ENCODE assay signal across 8 cellular contexts in the genomic region with DNA sequence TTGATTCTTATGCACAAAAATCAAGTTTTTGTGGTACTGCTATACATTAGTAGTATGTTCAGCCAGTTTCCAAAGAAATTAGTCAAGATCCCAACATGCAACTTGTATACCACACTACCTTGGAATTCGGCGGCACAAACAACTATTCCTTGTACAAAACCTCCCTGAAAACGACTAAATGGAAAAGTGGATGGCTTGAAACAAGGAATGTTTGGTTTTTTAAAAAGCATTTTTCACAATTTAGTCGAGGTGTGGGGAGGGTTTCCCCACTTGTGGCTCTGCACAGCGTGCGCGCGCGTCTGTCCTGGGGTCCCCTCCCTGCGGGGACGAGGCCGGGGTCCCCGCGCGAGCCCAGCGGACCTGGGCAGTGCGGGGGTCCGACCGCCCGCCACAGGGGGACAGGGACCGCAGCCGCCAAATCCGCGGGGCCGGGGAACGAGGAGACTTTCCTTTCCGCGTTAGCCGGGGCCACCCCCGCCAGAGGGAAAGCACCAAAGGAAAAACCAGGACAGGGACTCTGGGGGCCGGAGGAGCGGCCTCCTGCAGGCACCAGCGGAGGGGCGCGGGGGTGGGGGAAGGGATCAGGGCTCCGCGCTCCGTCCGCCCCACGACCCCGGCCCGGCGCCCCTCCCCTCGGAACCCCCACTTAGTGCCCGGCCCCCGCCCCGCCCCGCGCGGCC. TPM values are rescaled to one million over a fixed set of nuclear protein-coding genes. Genes with fewer than 3 reads are reported as not detected.
DNase-seq lines count a peak whose midpoint lies in the region; ATAC-seq, FAIRE-seq and TF ChIP-seq lines count a peak whose summit lies in the region.

No MANE protein-coding gene starts in this region.

- peak overlapping the region; percentile 64 for H3K4me3 ChIP-seq in AG04450 (ENCODE audit: low read depth, low read length)
- peak overlapping the region; percentile 75 for H3K4me3 ChIP-seq in SK-N-MC
- H3K4me3 ChIP-seq in esophagus (ENCODE audit: low read depth in 1 of 2, low read length in 2 of 2): peak overlapping the region; percentile 83 to 84

- CTCF ChIA-PET in AG04450 (lab: Charles Lee): no interaction called here

- peak overlapping the region; percentile 25 to 82 (median 54) for H3K4me3 Mint-ChIP-seq in naive B cell

- H3K4me1 ChIP-seq in esophagus (ENCODE audit: control insufficient read depth in 2 of 2, insufficient read depth in 2 of 2, low read length in 1 of 2): peaks cover 0 to 11% of the 10 kb centered on the region in 2 donors

- no peak for FAIRE-seq in H54 (lab: Jason Lieb, UNC)

- H3K9ac ChIP-seq in SK-N-MC (ENCODE audit: insufficient read length): peak overlapping the region; percentile 59

- ATAC-seq in GM18498 (IDR thresholded peaks at IDR 0.05; ENCODE audit: unreplicated experiment) (peak; percentile 17), HG02870 (IDR thresholded peaks at IDR 0.05; ENCODE audit: unreplicated experiment) (peak; percentile 17), naive B cell (ENCODE audit: low read depth in 2 of 2) (no peak)

- POLR2A ChIA-PET in AG04450 (lab: Yijun Ruan, JAX): interaction anchor here (0.9 to 1.4 kb wide), 2 partner anchors 17 to 69 kb away, joined by 3 to 6 read pairs; no protein-coding TSS in a partner anchor

- H3K27ac Mint-ChIP-seq in naive B cell: peak overlapping the region in 1 of 6 donors; percentile 70

- H3K27me3 Mint-ChIP-seq in naive B cell: peaks cover 18 to 30% (median 21%) of the 10 kb centered on the region in 3 donors

- no peaks in the 10 kb centered on the region for H3K9me3 Mint-ChIP-seq in naive B cell

- TF ChIP-seq POLR2A in H54 (IDR thresholded peaks at IDR 0.05; ENCODE audit: low read depth, low read length): no peak

- DNase-seq in AG04450 (ENCODE audit: low read depth, low spot score): no peak
- no peak for DNase-seq in SK-N-MC (ENCODE audit: low read depth, low spot score)
- DNase-seq in naive B cell: no peak
- DNase-seq in H54 (ENCODE audit: insufficient read length, low spot score): no peak
- no peak for DNase-seq in cortex of kidney (lab: John Stamatoyannopoulos, UW)

- WGBS in esophagus, 2 donors: 2 to 5% methylated on average over 33 to 50 of the region's 50 CpGs

- TF ChIP-seq CTCF in AG04450 (IDR thresholded peaks at IDR 0.05; ENCODE audit: low read depth, low read length): no peak; the same call in 1 of the 2 replicates

- H3K4me1 Mint-ChIP-seq in naive B cell: peaks cover 0 to 11% (median 7%) of the 10 kb centered on the region in 3 donors

- H3K27ac ChIP-seq in AG04450 (ENCODE audit: low read depth, low read length) (peak overlapping the region; percentile 31), SK-N-MC (no peak overlapping the region), esophagus (ENCODE audit: low read depth in 2 of 2, low read length in 1 of 2) (peak overlapping the region; percentile 66 to 92)

- H3K36me3 ChIP-seq in SK-N-MC (ENCODE audit: insufficient read depth, low read length) (no peaks in the 10 kb centered on the region), esophagus (ENCODE audit: control insufficient read depth in 2 of 2, insufficient read depth in 2 of 2, low read length in 1 of 2) (no peaks in the 10 kb centered on the region)

- H3K27me3 ChIP-seq in AG04450 (ENCODE audit: control insufficient read depth, insufficient read depth, low read length) (no peaks in the 10 kb centered on the region), esophagus (ENCODE audit: control insufficient read depth in 1 of 2, insufficient read depth in 2 of 2, low read length in 2 of 2) (no peaks in the 10 kb centered on the region)

- H3K9me3 ChIP-seq in AG04450 (ENCODE audit: control insufficient read depth, insufficient read depth, low read length) (no peaks in the 10 kb centered on the region), SK-N-MC (ENCODE audit: low read depth, low read length) (no peaks in the 10 kb centered on the region), esophagus (ENCODE audit: control insufficient read depth in 2 of 2, insufficient read depth in 1 of 2, low read depth in 1 of 2, low read length in 1 of 2) (no peaks in the 10 kb centered on the region)

- H3K36me3 Mint-ChIP-seq in naive B cell: no peaks in the 10 kb centered on the region

RNA-seq across cellular contexts. Expression of gene SOCS6, which starts 0.5 kb away (rescaled TPM):
- polyA plus RNA-seq in AG04450 (2011; rRNA removed) (21.6 and 26.7 TPM in 2 replicates), esophagus (10 to 100 TPM in 1 of 2 donors, 1 to 10 TPM in 1; 6.7 to 12.7 TPM), naive B cell (ENCODE audit: low read depth in 6 of 6) (1 to 10 TPM in 2 of 6 donors, under 1 TPM in 3, not detected in 1; 0.17 to 1.1 (median 0.75) TPM)
- 51.0 and 58.0 TPM in 2 replicates for polyA minus RNA-seq in AG04450 (2011; rRNA and poly(A)+ RNA removed)

Comparison
In these comparisons a context has a peak if more than half of its experiments do, and no peak if none do; other contexts are left out.
1. ATAC-seq: peak in GM18498 (single experiment) and HG02870 (single experiment); none in naive B cell (0 of 2).
2. Peak in every context shown above with its lines, with median percentiles within 50 percentile points of each other: H3K4me3 ChIP-seq.